1 cellular context compared by ENCODE assay signal in genomic region chr12:66048843-66049537, GRCh38.
TF ChIP-seq lines count a peak whose summit lies in the region.

No MANE protein-coding gene starts in this region.

TF ChIP-seq in HepG2, 621 proteins besides CTCF, POLR2A, EP300 and RAD21 (continued from another document and continues in another):
- TF ChIP-seq E2F2 (CRISPR knock-in tag; IDR thresholded peaks at IDR 0.05; ENCODE audit: borderline replicate concordance), result no peak
- no peak; the same call in 1 of the 2 replicates for TF ChIP-seq ZBTB8A (CRISPR knock-in tag; IDR thresholded peaks at IDR 0.05; ENCODE audit: borderline replicate concordance, low read depth)
- peak; percentile 58; the same call in 1 of the 2 replicates for TF ChIP-seq KMT2A (CRISPR knock-in tag; IDR thresholded peaks at IDR 0.05)
- TF ChIP-seq HNF4G (IDR thresholded peaks at IDR 0.05; ENCODE audit: borderline replicate concordance, low read depth, low read length), result peak; percentile 88
- TF ChIP-seq HNF4G (CRISPR knock-in tag; IDR thresholded peaks at IDR 0.05; ENCODE audit: borderline replicate concordance, low read depth), result no peak
- TF ChIP-seq CREM (IDR thresholded peaks at IDR 0.05), result peak; percentile 95
- no peak for TF ChIP-seq CREM (CRISPR knock-in tag; IDR thresholded peaks at IDR 0.05)
- TF ChIP-seq TGIF2 (CRISPR knock-in tag; IDR thresholded peaks at IDR 0.05), result peak; percentile 33; the same call in 1 of the 2 replicates
- peak; percentile 72 for TF ChIP-seq ZNF639 (CRISPR knock-in tag; conservative IDR thresholded peaks at IDR 0.05)
- TF ChIP-seq TFDP2 (CRISPR knock-in tag; IDR thresholded peaks at IDR 0.05), result peak; percentile 39; the same call in 1 of the 2 replicates
- TF ChIP-seq GATA4 (IDR thresholded peaks at IDR 0.05; ENCODE audit: borderline replicate concordance, low read depth), result peak; percentile 95
- TF ChIP-seq ZNF710 (CRISPR knock-in tag; IDR thresholded peaks at IDR 0.05; ENCODE audit: borderline replicate concordance), result peak; percentile 93
- TF ChIP-seq ZNF891 (CRISPR knock-in tag; IDR thresholded peaks at IDR 0.05), result no peak
- no peak for TF ChIP-seq HOXA9 (CRISPR knock-in tag; IDR thresholded peaks at IDR 0.05; ENCODE audit: borderline replicate concordance)
- TF ChIP-seq REXO4 (CRISPR knock-in tag; IDR thresholded peaks at IDR 0.05; ENCODE audit: borderline replicate concordance), result no peak
- TF ChIP-seq ELF3 (CRISPR knock-in tag; IDR thresholded peaks at IDR 0.05), result peak; percentile 91
- 0 out of 2 replicates have a peak, but pooled peaks have one; percentile 18 for TF ChIP-seq ZNF160 (CRISPR knock-in tag; IDR thresholded peaks at IDR 0.05)
- TF ChIP-seq ZBTB34 (CRISPR knock-in tag; IDR thresholded peaks at IDR 0.05), result 0 out of 2 replicates have a peak, but pooled peaks have one; percentile 57
- TF ChIP-seq HMG20A (CRISPR knock-in tag; IDR thresholded peaks at IDR 0.05; ENCODE audit: borderline replicate concordance), result peak; percentile 98
- TF ChIP-seq SRF (IDR thresholded peaks at IDR 0.05; ENCODE audit: low read depth, low read length), result no peak
- TF ChIP-seq SRY (CRISPR knock-in tag; IDR thresholded peaks at IDR 0.05), result no peak
- peak; percentile 80; the same call in 1 of the 2 replicates for TF ChIP-seq ZNF775 (CRISPR knock-in tag; IDR thresholded peaks at IDR 0.05; ENCODE audit: borderline replicate concordance)
- TF ChIP-seq RAD51 (IDR thresholded peaks at IDR 0.05; ENCODE audit: borderline replicate concordance), result no peak
- no peak for TF ChIP-seq ZBTB37 (CRISPR knock-in tag; IDR thresholded peaks at IDR 0.05)
- TF ChIP-seq ISX (CRISPR knock-in tag; conservative IDR thresholded peaks at IDR 0.05), result no peak
- peak; percentile 65 for TF ChIP-seq TBL1XR1 (IDR thresholded peaks at IDR 0.05; ENCODE audit: borderline replicate concordance, low read length, partially characterized antibody)
- peak; percentile 96 for TF ChIP-seq MEIS1 (CRISPR knock-in tag; IDR thresholded peaks at IDR 0.05; ENCODE audit: borderline replicate concordance)
- TF ChIP-seq ZBTB44 (CRISPR knock-in tag; IDR thresholded peaks at IDR 0.05), result no peak
- TF ChIP-seq TFAP4 (IDR thresholded peaks at IDR 0.05; ENCODE audit: borderline replicate concordance, low read depth), result peak; percentile 88
- 0 out of 2 replicates have a peak, but pooled peaks have one; percentile 53 for TF ChIP-seq ZBTB49 (CRISPR knock-in tag; IDR thresholded peaks at IDR 0.05; ENCODE audit: borderline replicate concordance)
- TF ChIP-seq ERF (CRISPR knock-in tag; IDR thresholded peaks at IDR 0.05), result peak; percentile 79
- peak; percentile 78; the same call in 1 of the 2 replicates for TF ChIP-seq ZNF12 (CRISPR knock-in tag; IDR thresholded peaks at IDR 0.05)
- TF ChIP-seq PATZ1 (CRISPR knock-in tag; IDR thresholded peaks at IDR 0.05), result peak; percentile 55; the same call in 1 of the 2 replicates
- TF ChIP-seq MEIS2 (CRISPR knock-in tag; IDR thresholded peaks at IDR 0.05), result 0 out of 2 replicates have a peak, but pooled peaks have one; percentile 53
- TF ChIP-seq ZNF501 (CRISPR knock-in tag; IDR thresholded peaks at IDR 0.05), result no peak
- TF ChIP-seq ZNF672 (CRISPR knock-in tag; IDR thresholded peaks at IDR 0.05), result no peak
- peak; percentile 65; the same call in 1 of the 2 replicates for TF ChIP-seq ZFP1 (CRISPR knock-in tag; IDR thresholded peaks at IDR 0.05)
- no peak for TF ChIP-seq CERS6 (CRISPR knock-in tag; IDR thresholded peaks at IDR 0.05)
- TF ChIP-seq MEF2D (CRISPR knock-in tag; IDR thresholded peaks at IDR 0.05), result 0 out of 2 replicates have a peak, but pooled peaks have one; percentile 41
- TF ChIP-seq ZNF558 (CRISPR knock-in tag; IDR thresholded peaks at IDR 0.05; ENCODE audit: borderline replicate concordance), result 0 out of 2 replicates have a peak, but pooled peaks have one; percentile 30
- peak; percentile 94 for TF ChIP-seq NFKBIZ (CRISPR knock-in tag; IDR thresholded peaks at IDR 0.05)
